In genomic region chr5:83441752-83442151, GRCh38 we compare ENCODE assay signal across 14 cellular contexts. TPM values are rescaled to one million over a fixed set of nuclear protein-coding genes. Genes with fewer than 3 reads are reported as not detected.
A peak's percentile ranks its signal among the peaks of the same experiment; 100 is the strongest.
DNase-seq lines count a peak whose midpoint lies in the region; ATAC-seq and TF ChIP-seq lines count a peak whose summit lies in the region.
"Had no signal": no experiment of that assay in that cellular context is flagged by ENCODE, and none has a peak within 500 bp of the region (broad histone marks: within the 10 kb centered on the region; RNA-seq: fewer than 3 reads in every experiment).

No MANE protein-coding gene starts in this region.

- intact Hi-C loops in OCI-LY7 (cut with micrococcal nuclease; ENCODE audit: unreplicated experiment): no loop called here
- intact Hi-C loops in testis (cut with DNase I; ENCODE audit: low total_unique reads): no loop called here

- TF ChIP-seq CTCF in GM10248 (IDR thresholded peaks at IDR 0.05; ENCODE audit: control extremely low read depth, extremely low read depth, low read depth, missing control alignments) (no peak), GM10266 (IDR thresholded peaks at IDR 0.05; ENCODE audit: control insufficient read depth, insufficient read depth, low read depth, missing control alignments) (no peak), OCI-LY7 (conservative IDR thresholded peaks at IDR 0.05; ENCODE audit: low read length) (no peak), testis (IDR thresholded peaks at IDR 0.05) (no peak)

- H3K27ac ChIP-seq in OCI-LY7 (ENCODE audit: low read depth, low read length, poor library complexity, severe bottlenecking) (no peak overlapping the region), testis (no peak overlapping the region)

- H3K36me3 ChIP-seq in OCI-LY7 (ENCODE audit: insufficient read depth, low read length) (no peaks in the 10 kb centered on the region), testis (ENCODE audit: low read depth, missing control alignments) (no peaks in the 10 kb centered on the region)

- ATAC-seq in GM19351 (IDR thresholded peaks at IDR 0.05; ENCODE audit: unreplicated experiment): peak; percentile 79
- ATAC-seq in HG02884 (IDR thresholded peaks at IDR 0.05; ENCODE audit: unreplicated experiment): peak; percentile 82
- ATAC-seq in HG03039 (IDR thresholded peaks at IDR 0.05; ENCODE audit: unreplicated experiment): no peak
- ATAC-seq: activated T-helper 17 cell treated with anti-CD3 and anti-CD28 coated beads, Interleukin-2, amount 50 U/mL, for 72 hours; GM23338; Panc1 had no signal

- no peaks in the 10 kb centered on the region for H3K9me2 ChIP-seq in OCI-LY7 (ENCODE audit: insufficient read depth, low read length)

- no peak overlapping the region for H2AFZ ChIP-seq in OCI-LY7 (ENCODE audit: low read length)

- 92 to 94% methylated on average over 4 of the region's 4 CpGs for WGBS in testis, 2 donors

- no peaks in the 10 kb centered on the region for H3K27me3 ChIP-seq in testis

- POLR2A ChIA-PET in GM10248 (lab: Yijun Ruan, JAX) (no interaction called here), OCI-LY7 (lab: Charles Lee) (interaction anchor here (0.7 kb wide), 1 partner anchor 11 kb away, joined by 4 read pairs; no protein-coding TSS in a partner anchor)

- H4K20me1 ChIP-seq in OCI-LY7 (ENCODE audit: insufficient read depth, low read length): no peaks in the 10 kb centered on the region

- CTCF ChIA-PET in GM10248 (lab: Yijun Ruan, JAX): interaction anchor here (0.8 to 0.9 kb wide), 2 partner anchors 11 to 12 kb away, joined by 3 to 4 read pairs; no protein-coding TSS in a partner anchor
- CTCF ChIA-PET in OCI-LY7 (lab: Charles Lee; ENCODE audit: unreplicated experiment): no interaction called here

- H3K79me2 ChIP-seq in OCI-LY7 (ENCODE audit: insufficient read depth, low read depth, low read length): no peaks in the 10 kb centered on the region

- TF ChIP-seq POLR2A in testis (IDR thresholded peaks at IDR 0.05): no peak

- H3K4me2 ChIP-seq in OCI-LY7 (ENCODE audit: low read length): no peak overlapping the region
- H3K4me2 ChIP-seq: GM23338 had no signal

- H3K4me1 ChIP-seq in OCI-LY7 (ENCODE audit: insufficient read depth, low read length, poor library complexity, severe bottlenecking) (no peaks in the 10 kb centered on the region), testis (no peaks in the 10 kb centered on the region)

- no peak overlapping the region for H3K4me3 ChIP-seq in OCI-LY7 (ENCODE audit: low read depth, low read length, poor library complexity, severe bottlenecking)
- H3K4me3 ChIP-seq in testis: no peak overlapping the region
- H3K4me3 ChIP-seq: GM23338 had no signal

- DNase-seq in GM10248 (ENCODE audit: extremely low spot score) (peak; percentile 57), MV-4-11 (lab: John Stamatoyannopoulos, UW) (peak; percentile 67), GM10266 (ENCODE audit: extremely low spot score) (no peak), OCI-LY7 (ENCODE audit: low spot score) (no peak), testis (no peak)
- DNase-seq: activated CD4-positive, alpha-beta T cell treated with anti-CD3 and anti-CD28 coated beads for 4 hours; foreskin melanocyte; posterior cingulate gyrus had no signal

- no TSS peak for BruUV-seq in OCI-LY7 (replicated peaks; lab: Mats Ljungman, UMichigan)

- H3K9me3 ChIP-seq in OCI-LY7 (ENCODE audit: low read length): no peaks in the 10 kb centered on the region
- H3K9me3 ChIP-seq in testis: no peaks in the 10 kb centered on the region

RNA-seq across cellular contexts. Expression of gene VCAN, which starts 29.8 kb away (rescaled TPM):
- total RNA-seq in OCI-LY7 (2014; rRNA removed; shearing (Covaris generic)): under 0.01 TPM in 1 of 2 replicates, not detected in the other
- not detected in 2 replicates for total RNA-seq in OCI-LY7 (2022)
- total RNA-seq in testis: 10 to 100 TPM; 15.7 to 23.4 TPM
- polyA plus RNA-seq in testis (ENCODE audit: insufficient read depth, low read depth, low replicate concordance): 22.8 TPM

Comparison
In these comparisons a context has a peak if more than half of its experiments do, and no peak if none do; other contexts are left out.
1. DNase-seq: peak in GM10248 (single experiment) and MV-4-11 (single experiment); none in GM10266 (single experiment), OCI-LY7 (single experiment) and testis (single experiment).
2. RNA of gene VCAN, which starts 29.8 kb away (total RNA-seq): 15.7 to 23.4 TPM in testis; under 0.01 TPM in OCI-LY7; every median in the first group is over 10 times any median in the second.